In genomic region chr20:33569290-33570094, GRCh38 we compare ENCODE assay signal across 1 cellular context.
TF ChIP-seq lines count a peak whose summit lies in the region.

No MANE protein-coding gene starts in this region.

TF ChIP-seq in HepG2, 621 proteins besides CTCF, POLR2A, EP300 and RAD21 (continued from another document and continues in another):
- TF ChIP-seq ZNF142 (CRISPR knock-in tag; IDR thresholded peaks at IDR 0.05) (0 out of 2 replicates have a peak, but pooled peaks have one; percentile 39), ATF7 (IDR thresholded peaks at IDR 0.05) (no peak), ATF7 (CRISPR knock-in tag; IDR thresholded peaks at IDR 0.05) (no peak), ZHX2 (IDR thresholded peaks at IDR 0.05; ENCODE audit: low read depth) (no peak), ZHX2 (CRISPR knock-in tag; IDR thresholded peaks at IDR 0.05; ENCODE audit: borderline replicate concordance) (no peak), SOX13 (IDR thresholded peaks at IDR 0.05) (no peak), SOX13 (CRISPR knock-in tag; conservative IDR thresholded peaks at IDR 0.05 in 1 of 2, IDR thresholded peaks at IDR 0.05 in 1 of 2) (peak in 1 of 2 experiments; percentile 89; a peak in 2 of 4 replicates), ZBTB10 (CRISPR knock-in tag; IDR thresholded peaks at IDR 0.05; ENCODE audit: borderline replicate concordance) (no peak), ZNF878 (CRISPR knock-in tag; IDR thresholded peaks at IDR 0.05) (no peak), ZSCAN31 (CRISPR knock-in tag; IDR thresholded peaks at IDR 0.05; ENCODE audit: low read depth) (no peak), ZSCAN20 (CRISPR knock-in tag; IDR thresholded peaks at IDR 0.05; ENCODE audit: borderline replicate concordance) (no peak), ZNF382 (CRISPR knock-in tag; IDR thresholded peaks at IDR 0.05; ENCODE audit: borderline replicate concordance) (no peak), ZNF441 (CRISPR knock-in tag; IDR thresholded peaks at IDR 0.05; ENCODE audit: borderline replicate concordance) (no peak), AFF4 (CRISPR knock-in tag; IDR thresholded peaks at IDR 0.05) (no peak), ZNF768 (CRISPR knock-in tag; IDR thresholded peaks at IDR 0.05) (no peak), ZNF784 (CRISPR knock-in tag; IDR thresholded peaks at IDR 0.05; ENCODE audit: borderline replicate concordance) (no peak), ZSCAN5A (CRISPR knock-in tag; IDR thresholded peaks at IDR 0.05; ENCODE audit: borderline replicate concordance) (no peak), SALL2 (CRISPR knock-in tag; IDR thresholded peaks at IDR 0.05) (no peak), ZNF446 (CRISPR knock-in tag; IDR thresholded peaks at IDR 0.05) (no peak), SAP130 (CRISPR knock-in tag; IDR thresholded peaks at IDR 0.05; ENCODE audit: low read depth) (peak; percentile 51; the same call in 1 of the 2 replicates), CC2D1A (CRISPR knock-in tag; IDR thresholded peaks at IDR 0.05) (no peak), ZNF776 (CRISPR knock-in tag; IDR thresholded peaks at IDR 0.05) (no peak), ESRRA (CRISPR knock-in tag; IDR thresholded peaks at IDR 0.05; ENCODE audit: low read depth) (peak; percentile 96), ZNF503 (CRISPR knock-in tag; IDR thresholded peaks at IDR 0.05) (no peak), PITX1 (CRISPR knock-in tag; IDR thresholded peaks at IDR 0.05) (no peak), SNAPC5 (CRISPR knock-in tag; IDR thresholded peaks at IDR 0.05; ENCODE audit: borderline replicate concordance) (no peak), MED13 (CRISPR knock-in tag; IDR thresholded peaks at IDR 0.05) (no peak), ZNF460 (CRISPR knock-in tag; IDR thresholded peaks at IDR 0.05; ENCODE audit: borderline replicate concordance) (no peak), HHEX (CRISPR knock-in tag; IDR thresholded peaks at IDR 0.05) (no peak), GATAD2A (CRISPR knock-in tag; IDR thresholded peaks at IDR 0.05) (peak; percentile 85), DR1 (CRISPR knock-in tag; IDR thresholded peaks at IDR 0.05) (no peak), PBX2 (CRISPR knock-in tag; IDR thresholded peaks at IDR 0.05) (no peak)
